ENCODE assay signal across 8 cellular contexts in genomic region chr4:99949034-99949998, GRCh38. TPM values are rescaled to one million over a fixed set of nuclear protein-coding genes. Genes with fewer than 3 reads are reported as not detected.
DNase-seq lines count a peak whose midpoint lies in the region; ATAC-seq and TF ChIP-seq lines count a peak whose summit lies in the region.

No MANE protein-coding gene starts in this region.

- peak; percentile 23 for ATAC-seq in HG02623 (IDR thresholded peaks at IDR 0.05; ENCODE audit: unreplicated experiment)
- ATAC-seq in activated naive CD8-positive, alpha-beta T cell treated with anti-CD3 and anti-CD28 coated beads, Interleukin-2, amount 10 ng/mL, durations not matched to agents 7 days and 5 days (ENCODE audit: low read depth) = peak; percentile 26
- peak; percentile 47 for ATAC-seq in Right ventricle myocardium superior (ENCODE audit: poor library complexity)

- H3K4me1 ChIP-seq in SK-N-SH (ENCODE audit: control insufficient read depth in 1 of 2, insufficient read depth in 2 of 2, low read depth in 1 of 2, low read length in 1 of 2) = peaks cover 24% of the 10 kb centered on the region in 2 experiments
- peaks cover 3% of the 10 kb centered on the region for H3K4me1 ChIP-seq in ovary (ENCODE audit: insufficient read depth)
- H3K4me1 ChIP-seq in thyroid gland = peaks cover 17 to 32% of the 10 kb centered on the region in 2 donors

- H3K9me3 ChIP-seq in SK-N-SH = no peaks in the 10 kb centered on the region
- H3K9me3 ChIP-seq in ovary = no peaks in the 10 kb centered on the region
- H3K9me3 ChIP-seq in thyroid gland = no peaks in the 10 kb centered on the region

- no peaks in the 10 kb centered on the region for H3K27me3 Mint-ChIP-seq in activated naive CD8-positive, alpha-beta T cell treated with anti-CD3 and anti-CD28 coated beads, Interleukin-2, amount 10 ng/mL, durations not matched to agents 7 days and 5 days

- peak overlapping the region; percentile 80 to 97 for H3K27ac ChIP-seq in SK-N-SH (ENCODE audit: low read depth in 2 of 2, low read length in 1 of 2)
- H3K27ac ChIP-seq in ovary = peak overlapping the region; percentile 80 to 89
- H3K27ac ChIP-seq in thyroid gland = peak overlapping the region; percentile 67 to 82 (median 80)

- H3K36me3 Mint-ChIP-seq in activated naive CD8-positive, alpha-beta T cell treated with anti-CD3 and anti-CD28 coated beads, Interleukin-2, amount 10 ng/mL, durations not matched to agents 7 days and 5 days = peaks cover 27% of the 10 kb centered on the region

- H3K79me2 ChIP-seq in SK-N-SH (ENCODE audit: insufficient read depth) = peaks cover 56% of the 10 kb centered on the region

- no peak overlapping the region for H2AFZ ChIP-seq in SK-N-SH (ENCODE audit: low read depth)

- H3K4me1 Mint-ChIP-seq in activated naive CD8-positive, alpha-beta T cell treated with anti-CD3 and anti-CD28 coated beads, Interleukin-2, amount 10 ng/mL, durations not matched to agents 7 days and 5 days = peaks cover 31% of the 10 kb centered on the region

- CTCF ChIA-PET in GM10248 (lab: Yijun Ruan, JAX) = interaction anchor here (0.7 to 3.4 kb wide), 24 partner anchors 9 to 877 kb away, joined by 3 to 18 read pairs (median 4); partner anchors contain the start of genes DAPP1, LAMTOR3 and TRMT10A
- CTCF ChIA-PET in SK-N-SH (lab: Yijun Ruan, JAX) = interaction anchor here (0.5 to 3.5 kb wide), 19 partner anchors 9 to 1804 kb away, joined by 3 to 18 read pairs (median 3); partner anchors contain the start of genes LAMTOR3 and TRMT10A

- peaks cover 20% of the 10 kb centered on the region for H3F3A ChIP-seq in SK-N-SH (replicated peaks; ENCODE audit: insufficient read depth)

- intact Hi-C loops in Right ventricle myocardium superior (cut with DNase I) (loop anchor here (5.0 kb wide), 1 partner anchor 387 kb away; the partner anchor contains the start of gene TRMT10A), ovary (cut with DNase I) (loop anchor here in 3 of 4 donors (5.0 to 10.0 kb wide), 2 partner anchors 225 to 387 kb away; partner anchors contain the start of gene TRMT10A (in 1 of the 3)), thyroid gland (cut with DNase I) (loop anchor here (5.0 to 10.0 kb wide), 3 partner anchors 57 to 387 kb away; partner anchors contain the start of genes DAPP1, LAMTOR3 and TRMT10A)

- H3K9me2 ChIP-seq in SK-N-SH = no peaks in the 10 kb centered on the region

- TF ChIP-seq RAD21 in SK-N-SH (IDR thresholded peaks at IDR 0.05; ENCODE audit: low read length) = peak; percentile 81

- TF ChIP-seq CTCF in GM10248 (IDR thresholded peaks at IDR 0.05; ENCODE audit: control extremely low read depth, extremely low read depth, low read depth, missing control alignments) = peak; percentile 80
- peak; percentile 86 for TF ChIP-seq CTCF in SK-N-SH (IDR thresholded peaks at IDR 0.05)
- peak; percentile 75 to 81 (median 81) for TF ChIP-seq CTCF in ovary (IDR thresholded peaks at IDR 0.05)
- TF ChIP-seq CTCF in thyroid gland (IDR thresholded peaks at IDR 0.05) = peak; percentile 43 to 91 (median 86)

- H3K27me3 ChIP-seq in SK-N-SH (ENCODE audit: insufficient read depth) (no peaks in the 10 kb centered on the region), ovary (no peaks in the 10 kb centered on the region), thyroid gland (no peaks in the 10 kb centered on the region)

- WGBS in SK-N-SH (ENCODE audit: low lambda C conversion rate) = under 1% methylated on average over 52 of the region's 98 CpGs
- WGBS in ovary, 3 donors = 0% methylated on average over 77 to 98 of the region's 98 CpGs
- WGBS in thyroid gland, 2 donors = 0 to 1% methylated on average over 52 to 53 of the region's 98 CpGs

- H3K4me2 ChIP-seq in SK-N-SH = peak overlapping the region; percentile 86

- no peak for TF ChIP-seq EP300 in SK-N-SH (IDR thresholded peaks at IDR 0.05; ENCODE audit: borderline replicate concordance in 1 of 2, low read depth in 1 of 2, low read length in 1 of 2)
- no peak for TF ChIP-seq EP300 in ovary (IDR thresholded peaks at IDR 0.05)

- H3K4me3 ChIP-seq in SK-N-SH (ENCODE audit: low read depth in 2 of 2, low read length in 1 of 2) (peak overlapping the region; percentile 76 to 78), ovary (peak overlapping the region; percentile 80), thyroid gland (replicated peaks in 1 of 3) (peak overlapping the region; percentile 40 to 64 (median 46))

- H4K20me1 ChIP-seq in SK-N-SH (ENCODE audit: insufficient read depth) = peaks cover 26% of the 10 kb centered on the region

- no peak overlapping the region for H3K4me3 Mint-ChIP-seq in activated naive CD8-positive, alpha-beta T cell treated with anti-CD3 and anti-CD28 coated beads, Interleukin-2, amount 10 ng/mL, durations not matched to agents 7 days and 5 days

- POLR2A ChIA-PET in GM10248 (lab: Yijun Ruan, JAX) = interaction anchor here (0.5 to 1.4 kb wide), 10 partner anchors 13 to 1398 kb away, joined by 3 to 6 read pairs (median 4); partner anchors contain the start of genes DAPP1, LAMTOR3 and TRMT10A
- POLR2A ChIA-PET in SK-N-SH (lab: Yijun Ruan, JAX) = interaction anchor here (1.0 to 1.5 kb wide), 4 partner anchors 10 to 64 kb away, joined by 3 to 9 read pairs (median 4); partner anchors contain the start of gene LAMTOR3
- POLR2A ChIA-PET in activated naive CD8-positive, alpha-beta T cell treated with anti-CD3 and anti-CD28 coated beads, Interleukin-2, amount 10 ng/mL, durations not matched to agents 7 days and 5 days (lab: Charles Lee) = interaction anchor here (0.6 to 1.6 kb wide), 12 partner anchors 17 to 1020 kb away, joined by 3 to 9 read pairs (median 4); partner anchors contain the start of genes ADH5, DAPP1, EIF4E and LAMTOR3

- no peaks in the 10 kb centered on the region for H3K9me3 Mint-ChIP-seq in activated naive CD8-positive, alpha-beta T cell treated with anti-CD3 and anti-CD28 coated beads, Interleukin-2, amount 10 ng/mL, durations not matched to agents 7 days and 5 days

- H3K27ac Mint-ChIP-seq in activated naive CD8-positive, alpha-beta T cell treated with anti-CD3 and anti-CD28 coated beads, Interleukin-2, amount 10 ng/mL, durations not matched to agents 7 days and 5 days = no peak overlapping the region

- H3K36me3 ChIP-seq in SK-N-SH (replicated peaks in 1 of 2; ENCODE audit: control insufficient read depth in 1 of 2, insufficient read depth in 2 of 2, low read length in 1 of 2) = peaks cover 15 to 20% of the 10 kb centered on the region in 2 experiments
- H3K36me3 ChIP-seq in ovary = no peaks in the 10 kb centered on the region
- H3K36me3 ChIP-seq in thyroid gland = no peaks in the 10 kb centered on the region

- peak overlapping the region; percentile 92 for H3K9ac ChIP-seq in SK-N-SH

- DNase-seq in GM10248 (ENCODE audit: extremely low spot score) = peak; percentile 74
- peak; percentile 91 for DNase-seq in NCI-H1092 treated with DMSO at 0.1 percent for 48 hours (lab: John Stamatoyannopoulos, UW)
- DNase-seq in SK-N-SH = peak; percentile 80
- DNase-seq in activated naive CD8-positive, alpha-beta T cell treated with anti-CD3 and anti-CD28 coated beads, Interleukin-2, amount 10 ng/mL, durations not matched to agents 7 days and 5 days = peak; percentile 83
- peak; percentile 88 for DNase-seq in Right ventricle myocardium superior
- DNase-seq in ovary = peak; percentile 82 to 92 (median 87)
- peak; percentile 92 to 95 for DNase-seq in thyroid gland

- TF ChIP-seq POLR2A in ovary (IDR thresholded peaks at IDR 0.05) (peak; percentile 9), thyroid gland (IDR thresholded peaks at IDR 0.05) (peak in 1 of 2 donors; percentile 47)

TF ChIP-seq in SK-N-SH, 30 proteins besides CTCF, POLR2A, EP300 and RAD21 (continues in another document):
- TF ChIP-seq ELF1 (IDR thresholded peaks at IDR 0.05) (no peak), NFIC (IDR thresholded peaks at IDR 0.05; ENCODE audit: borderline replicate concordance) (no peak), FOXJ3 (CRISPR knock-in tag; IDR thresholded peaks at IDR 0.05) (0 out of 2 replicates have a peak, but pooled peaks have one; percentile 8), TCF12 (IDR thresholded peaks at IDR 0.05) (no peak), YY1 (IDR thresholded peaks at IDR 0.05; ENCODE audit: low read depth) (no peak), SIN3A (IDR thresholded peaks at IDR 0.05; ENCODE audit: borderline replicate concordance, low read depth, low read length) (peak; percentile 31; the same call in 1 of the 2 replicates), RCOR1 (IDR thresholded peaks at IDR 0.05; ENCODE audit: low read length) (peak; percentile 66; the same call in 1 of the 2 replicates), EZH2phosphoT487 (IDR thresholded peaks at IDR 0.05; ENCODE audit: borderline replicate concordance, low read depth) (no peak)

RNA-seq across cellular contexts. Expression of gene H2AZ1, which starts 0.8 kb away (rescaled TPM):
- polyA plus RNA-seq in SK-N-SH (2012; rRNA removed) (353 and 408 TPM in 2 replicates), ovary (100 to 1,000 TPM in 1 of 2 donors, 10 to 100 TPM in 1; 99.7 to 257 TPM)
- 433 and 475 TPM in 2 replicates for polyA plus RNA-seq in SK-N-SH (2012; cell fraction: cytosol; rRNA removed)
- polyA plus RNA-seq in SK-N-SH (2012; cell fraction: nucleus; rRNA removed) = 155 and 187 TPM in 2 replicates
- total RNA-seq in activated naive CD8-positive, alpha-beta T cell treated with anti-CD3 and anti-CD28 coated beads, Interleukin-2, amount 10 ng/mL, durations not matched to agents 7 days and 5 days = 100 to 1,000 TPM; 399 to 400 TPM
- total RNA-seq in Right ventricle myocardium superior (80.4 TPM), ovary (100 to 1,000 TPM; 117 to 221 (median 144) TPM), thyroid gland (100 to 1,000 TPM; 141 to 185 (median 150) TPM)

RNA-seq across cellular contexts. Expression of gene DNAJB14, which starts 2.9 kb away (rescaled TPM):
- polyA plus RNA-seq in SK-N-SH (2012; rRNA removed) = 18.0 and 23.8 TPM in 2 replicates
- 12.2 and 24.7 TPM in 2 replicates for polyA plus RNA-seq in SK-N-SH (2012; cell fraction: cytosol; rRNA removed)
- polyA plus RNA-seq in SK-N-SH (2012; cell fraction: nucleus; rRNA removed) = 28.3 and 29.3 TPM in 2 replicates
- total RNA-seq in activated naive CD8-positive, alpha-beta T cell treated with anti-CD3 and anti-CD28 coated beads, Interleukin-2, amount 10 ng/mL, durations not matched to agents 7 days and 5 days = 10 to 100 TPM; 61.6 to 76.0 TPM
- 18.3 TPM for total RNA-seq in Right ventricle myocardium superior
- 10 to 100 TPM; 24.0 to 47.8 (median 38.4) TPM for total RNA-seq in ovary
- polyA plus RNA-seq in ovary = 10 to 100 TPM; 10.5 to 15.2 TPM
- total RNA-seq in thyroid gland = 10 to 100 TPM; 48.1 to 84.4 (median 72.3) TPM

RNA-seq across cellular contexts. Expression of gene LAMTOR3, which starts 55.1 kb away (rescaled TPM):
- 20.8 and 29.7 TPM in 2 replicates for polyA plus RNA-seq in SK-N-SH (2012; rRNA removed)
- polyA plus RNA-seq in SK-N-SH (2012; cell fraction: cytosol; rRNA removed) = 39.7 and 57.5 TPM in 2 replicates
- polyA plus RNA-seq in SK-N-SH (2012; cell fraction: nucleus; rRNA removed) = 5.7 and 14.4 TPM in 2 replicates
- total RNA-seq in activated naive CD8-positive, alpha-beta T cell treated with anti-CD3 and anti-CD28 coated beads, Interleukin-2, amount 10 ng/mL, durations not matched to agents 7 days and 5 days = 10 to 100 TPM; 27.4 to 28.3 TPM
- total RNA-seq in Right ventricle myocardium superior = 31.4 TPM
- total RNA-seq in ovary = 10 to 100 TPM; 36.5 to 52.4 (median 43.7) TPM
- 10 to 100 TPM; 47.7 to 53.4 TPM for polyA plus RNA-seq in ovary
- total RNA-seq in thyroid gland = 100 to 1,000 TPM in 1 of 4 donors, 10 to 100 TPM in 3; 67.5 to 103 (median 86.1) TPM

Comparison
In these comparisons a context has a peak if more than half of its experiments do, and no peak if none do; other contexts are left out.
1. Peak in every context shown above with its lines: DNase-seq, ATAC-seq, H3K4me3 ChIP-seq and H3K27ac ChIP-seq.